In genomic region chr14:24051789-24052655, GRCh38 we compare ENCODE assay signal across 8 cellular contexts. TPM values are rescaled to one million over a fixed set of nuclear protein-coding genes. Genes with fewer than 3 reads are reported as not detected.
DNase-seq lines count a peak whose midpoint lies in the region; ATAC-seq and TF ChIP-seq lines count a peak whose summit lies in the region.

CARMIL3 (plus strand) TSS chr14:24052009; CDS start chr14:24052154, 145 bp downstream.

- 3% methylated on average over 56 of the region's 92 CpGs; no CpG with 5 or more reads in 1 of the 2 experiments for WGBS in IMR-90 (ENCODE audit: extremely low coverage in 2 of 2, insufficient read length in 1 of 2), 2 experiments
- 1 to 2% methylated on average over 31 to 40 of the region's 92 CpGs for WGBS in upper lobe of left lung, 2 donors

- peaks cover 3% of the 10 kb centered on the region; the same call in 1 of the 2 replicates for H4K20me1 ChIP-seq in IMR-90 (ENCODE audit: insufficient read depth, low read length)

- no peaks in the 10 kb centered on the region for H3K36me3 ChIP-seq in IMR-90 (ENCODE audit: control insufficient read depth, insufficient read depth, low read length)
- H3K36me3 ChIP-seq in upper lobe of left lung, result no peaks in the 10 kb centered on the region

- H2BK20ac ChIP-seq in IMR-90 (ENCODE audit: low read depth, low read length), result no peak within 1 kb of the TSS

- peak within 1 kb of the TSS; percentile 94 for H2AFZ ChIP-seq in IMR-90 (replicated peaks; ENCODE audit: low read length, poor library complexity)

- no peak within 1 kb of the TSS for H4K91ac ChIP-seq in IMR-90 (ENCODE audit: insufficient read depth, low read depth, low read length)

- H3K27ac Mint-ChIP-seq in activated naive CD4-positive, alpha-beta T cell treated with anti-CD3 and anti-CD28 coated beads, Interleukin-2, amount 50 U/mL, for 24 hours, result peak within 1 kb of the TSS; percentile 93

- TF ChIP-seq RAD21 in IMR-90 (IDR thresholded peaks at IDR 0.05; ENCODE audit: low read length), result no peak

- peak within 1 kb of the TSS; percentile 32; the same call in 1 of the 2 replicates for H3K9ac ChIP-seq in IMR-90 (ENCODE audit: low read depth, low read length)

- no peak within 1 kb of the TSS for H3K56ac ChIP-seq in IMR-90 (ENCODE audit: extremely low read depth, insufficient read depth, low read length)

- no peak within 1 kb of the TSS for H2BK15ac ChIP-seq in IMR-90 (ENCODE audit: low read depth, low read length)

- H3K4me3 ChIP-seq in IMR-90 (ENCODE audit: insufficient read depth, low read depth, low read length), result peak within 1 kb of the TSS; percentile 52
- peak within 1 kb of the TSS; percentile 62 to 93 (median 71) for H3K4me3 ChIP-seq in upper lobe of left lung

- POLR2A ChIA-PET in IMR-90 (lab: Charles Lee; ENCODE audit: unreplicated experiment), result no interaction called here

- no peak within 1 kb of the TSS for H3K18ac ChIP-seq in IMR-90 (ENCODE audit: low read depth, low read length)

- in situ Hi-C loops in IMR-90 (cut with MboI; ENCODE audit: low sequenced_read_pairs), result no loop called here

- H4K8ac ChIP-seq in IMR-90 (ENCODE audit: low read depth in 2 of 2, low read length in 2 of 2), result no peak within 1 kb of the TSS

- TF ChIP-seq CTCF in IMR-90 (conservative IDR thresholded peaks at IDR 0.05; ENCODE audit: low read depth, low read length) (no peak), upper lobe of left lung (IDR thresholded peaks at IDR 0.05) (no peak)

- H2AK9ac ChIP-seq in IMR-90 (replicated peaks; ENCODE audit: low read depth, low read length, poor library complexity), result no peak within 1 kb of the TSS

- H3K27ac ChIP-seq in IMR-90 (ENCODE audit: insufficient read depth, low read length), result no peak within 1 kb of the TSS
- H3K27ac ChIP-seq in upper lobe of left lung, result peak within 1 kb of the TSS in 2 of 4 donors; percentile 72 to 77

- DNase-seq in DMS53 treated with DMSO at 0.1 percent for 48 hours (lab: John Stamatoyannopoulos, UW; ENCODE audit: unreplicated experiment) (peak; percentile 45), IMR-90 (peak; percentile 34), SHP77 treated with DMSO at 0.1 percent for 48 hours (lab: John Stamatoyannopoulos, UW) (peak; percentile 42), glomerular visceral epithelial cell (ENCODE audit: extremely low spot score) (peak; percentile 56), occipital lobe (lab: John Stamatoyannopoulos, UW) (peak; percentile 25), upper lobe of left lung (peak; percentile 82 to 94)

- no peak for TF ChIP-seq POLR2A in IMR-90 (IDR thresholded peaks at IDR 0.05; ENCODE audit: low read depth, low read length)
- peak in 1 of 4 donors; percentile 52 for TF ChIP-seq POLR2A in upper lobe of left lung (IDR thresholded peaks at IDR 0.05)

- H3K14ac ChIP-seq in IMR-90 (replicated peaks; ENCODE audit: low read depth, low read length), result no peak within 1 kb of the TSS

- H3K27me3 ChIP-seq in IMR-90 (ENCODE audit: control insufficient read depth, insufficient read depth, low read length), result peaks cover 41% of the 10 kb centered on the region
- peaks cover 0 to 1% (median 0%) of the 10 kb centered on the region in 4 donors for H3K27me3 ChIP-seq in upper lobe of left lung

- intact Hi-C loops in IMR-90 (cut with micrococcal nuclease), result loop anchor here (1.0 kb wide), 1 partner anchor 38 kb away; no protein-coding TSS in a partner anchor

- H3K4me1 Mint-ChIP-seq in activated naive CD4-positive, alpha-beta T cell treated with anti-CD3 and anti-CD28 coated beads, Interleukin-2, amount 50 U/mL, for 24 hours, result peaks cover 21% of the 10 kb centered on the region

- H3K4me3 Mint-ChIP-seq in activated naive CD4-positive, alpha-beta T cell treated with anti-CD3 and anti-CD28 coated beads, Interleukin-2, amount 50 U/mL, for 24 hours, result peak within 1 kb of the TSS; percentile 89

- H3K79me1 ChIP-seq in IMR-90 (ENCODE audit: low read depth in 1 of 2, low read length in 2 of 2), result no peaks in the 10 kb centered on the region

- H2BK5ac ChIP-seq in IMR-90 (ENCODE audit: low read depth, low read length, poor library complexity, severe bottlenecking), result no peak within 1 kb of the TSS

- peaks cover 5% of the 10 kb centered on the region; the same call in 1 of the 2 replicates for H3K4me1 ChIP-seq in IMR-90 (ENCODE audit: control insufficient read depth, insufficient read depth, low read length)
- peaks cover 14 to 20% (median 17%) of the 10 kb centered on the region in 4 donors for H3K4me1 ChIP-seq in upper lobe of left lung

- no peak within 1 kb of the TSS for H2AK5ac ChIP-seq in IMR-90 (ENCODE audit: low read depth, low read length)

- H4K5ac ChIP-seq in IMR-90 (ENCODE audit: low read depth, low read length), result no peak within 1 kb of the TSS

- H3K9me3 Mint-ChIP-seq in activated naive CD4-positive, alpha-beta T cell treated with anti-CD3 and anti-CD28 coated beads, Interleukin-2, amount 50 U/mL, for 24 hours, result no peaks in the 10 kb centered on the region

- peaks cover 3% of the 10 kb centered on the region for H3K27me3 Mint-ChIP-seq in activated naive CD4-positive, alpha-beta T cell treated with anti-CD3 and anti-CD28 coated beads, Interleukin-2, amount 50 U/mL, for 24 hours

- H2BK120ac ChIP-seq in IMR-90 (ENCODE audit: low read depth, low read length), result no peak within 1 kb of the TSS

- CTCF ChIA-PET in IMR-90 (lab: Yijun Ruan, JAX), result interaction anchor here (1.5 kb wide), 1 partner anchor 57 kb away, joined by 4 read pairs; no protein-coding TSS in a partner anchor

- no TSS peak for BruUV-seq in IMR-90 (replicated peaks; lab: Mats Ljungman, UMichigan)

- H3K23ac ChIP-seq in IMR-90 (ENCODE audit: low read depth, low read length), result no peak within 1 kb of the TSS

- H3K9me1 ChIP-seq in IMR-90 (ENCODE audit: insufficient read depth, low read length), result 0 out of 2 replicates have a peak, but pooled peaks cover 3% of the 10 kb centered on the region

- no peak for TF ChIP-seq EP300 in upper lobe of left lung (IDR thresholded peaks at IDR 0.05)

- no peaks in the 10 kb centered on the region for H3K9me3 ChIP-seq in IMR-90 (ENCODE audit: control insufficient read depth, insufficient read depth, low read length)
- H3K9me3 ChIP-seq in upper lobe of left lung, result no peaks in the 10 kb centered on the region

- H3K36me3 Mint-ChIP-seq in activated naive CD4-positive, alpha-beta T cell treated with anti-CD3 and anti-CD28 coated beads, Interleukin-2, amount 50 U/mL, for 24 hours, result no peaks in the 10 kb centered on the region

- no peak within 1 kb of the TSS; the same call in 1 of the 2 replicates for H3K4ac ChIP-seq in IMR-90 (ENCODE audit: low read depth, low read length)

- dilution Hi-C loops in IMR-90 (cut with HindIII; ENCODE audit: low sequenced_read_pairs, unreplicated experiment), result no loop called here

- peak within 1 kb of the TSS; percentile 87 for H3K4me2 ChIP-seq in IMR-90 (ENCODE audit: low read depth, low read length)

- ATAC-seq in GM21515 (IDR thresholded peaks at IDR 0.05; ENCODE audit: unreplicated experiment) (peak; percentile 70), IMR-90 (ENCODE audit: low read depth) (peak; percentile 96), upper lobe of left lung (ENCODE audit: low FRiP score in 2 of 2) (peak; percentile 84 to 94)

TF ChIP-seq in IMR-90, 13 proteins besides CTCF, POLR2A, EP300 and RAD21:
- TF ChIP-seq MAZ (IDR thresholded peaks at IDR 0.05; ENCODE audit: borderline replicate concordance, low read depth, low read length) (peak; percentile 85), MXI1 (IDR thresholded peaks at IDR 0.05; ENCODE audit: borderline replicate concordance, low read depth, low read length) (no peak)

RNA-seq across cellular contexts. Expression of gene CARMIL3, which starts in this region (rescaled TPM):
- total RNA-seq in IMR-90 (2012; rRNA removed) (under 0.01 TPM in 1 of 2 replicates, not detected in the other), occipital lobe (24.2 TPM), upper lobe of left lung (10 to 100 TPM in 1 of 6 donors, 1 to 10 TPM in 3, under 1 TPM in 2; 0.39 to 15.7 (median 1.2) TPM)
- polyA plus RNA-seq in IMR-90 (2012; rRNA removed), result 0.03 TPM in 1 of 2 replicates, not detected in the other
- polyA plus RNA-seq in IMR-90 (2012; cell fraction: cytosol; rRNA removed), result 0.01 TPM in 1 of 2 replicates, not detected in the other
- 0.10 and 0.23 TPM in 2 replicates for polyA plus RNA-seq in IMR-90 (2012; cell fraction: nucleus; rRNA removed; ENCODE audit: low replicate concordance)

Comparison
In these comparisons a context has a peak if more than half of its experiments do, and no peak if none do; other contexts are left out.
1. Peak in DNase-seq, ATAC-seq, H3K4me3 ChIP-seq, H3K9ac ChIP-seq and H3K4me2 ChIP-seq in IMR-90; RNA of the gene not detected or under 1 TPM.
2. DNase-seq: peak in every context shown above with its lines; median percentile 88 in upper lobe of left lung; 56 in glomerular visceral epithelial cell; 45 in DMS53 treated with DMSO at 0.1 percent for 48 hours; 42 in SHP77 treated with DMSO at 0.1 percent for 48 hours; 34 in IMR-90; 25 in occipital lobe.